Comparison of ENCODE assay signal across 20 cellular contexts in genomic region chr17:56424543-56425044, GRCh38.
DNase-seq lines count a peak whose midpoint lies in the region; ATAC-seq and TF ChIP-seq lines count a peak whose summit lies in the region.
"Had no signal": no experiment of that assay in that cellular context is flagged by ENCODE, and none has a peak within 500 bp of the region (broad histone marks: within the 10 kb centered on the region; RNA-seq: fewer than 3 reads in every experiment).

No MANE protein-coding gene starts in this region.

- no peaks in the 10 kb centered on the region for H3K36me3 ChIP-seq in KMS-11 (ENCODE audit: insufficient read depth)

- TF ChIP-seq CTCF in GM13977 (IDR thresholded peaks at IDR 0.05; ENCODE audit: extremely low read depth, insufficient read depth, missing control alignments) (no peak), KMS-11 (conservative IDR thresholded peaks at IDR 0.05; ENCODE audit: low read depth, low read length) (no peak)

- no peaks in the 10 kb centered on the region for H3K79me2 ChIP-seq in KMS-11 (ENCODE audit: insufficient read depth, low read depth)

- in situ Hi-C loops in GM13977 (cut with MboI; ENCODE audit: low pct_unique_long_range_greater_than_20kb, low sequenced_read_pairs, unreplicated experiment): no loop called here

- H4K20me1 ChIP-seq in KMS-11 (ENCODE audit: insufficient read depth): no peaks in the 10 kb centered on the region

- no peak for TF ChIP-seq POLR2A in erythroblast (IDR thresholded peaks at IDR 0.05; ENCODE audit: low read length)

- peaks cover 7% of the 10 kb centered on the region for H3K4me1 Mint-ChIP-seq in activated T-cell treated with anti-CD3 and anti-CD28 coated beads, Interleukin-2, amount 50 U/mL, for 4 hours (ENCODE audit: low read depth)
- peaks cover 21% of the 10 kb centered on the region for H3K4me1 Mint-ChIP-seq in stimulated activated naive CD8-positive, alpha-beta T cell treated with anti-CD3 and anti-CD28 coated beads, Interleukin-15, Interleukin-2, amounts not matched to agents 100 ng/mL and 50 ng/mL, for 24 hours (ENCODE audit: low read depth)

- no peak overlapping the region for H3K9ac ChIP-seq in KMS-11

- H3K4me2 ChIP-seq in KMS-11: peak overlapping the region; percentile 9; the same call in 1 of the 2 replicates

- H3K27ac ChIP-seq in KMS-11: no peak overlapping the region

- no peak overlapping the region for H3K4me3 Mint-ChIP-seq in activated T-cell treated with anti-CD3 and anti-CD28 coated beads, Interleukin-2, amount 50 U/mL, for 4 hours
- no peak overlapping the region for H3K4me3 Mint-ChIP-seq in stimulated activated naive CD8-positive, alpha-beta T cell treated with anti-CD3 and anti-CD28 coated beads, Interleukin-15, Interleukin-2, amounts not matched to agents 100 ng/mL and 50 ng/mL, for 24 hours
- H3K4me3 Mint-ChIP-seq: CD14-positive monocyte, H9 had no signal

- H2AFZ ChIP-seq in KMS-11 (ENCODE audit: low read depth): no peak overlapping the region

- peak; percentile 66 to 69 for ATAC-seq in activated T-cell treated with anti-CD3 and anti-CD28 coated beads, Interleukin-2, amount 50 U/mL, for 4 hours
- ATAC-seq: Panc1 had no signal

- DNase-seq in activated T-cell treated with anti-CD3 and anti-CD28 coated beads, Interleukin-2, amount 50 U/mL, for 4 hours: no peak
- no peak for DNase-seq in activated T-cell treated with anti-CD3 and anti-CD28 coated beads, Interleukin-2, amount 50 U/mL, for 48 hours
- DNase-seq in GM13977 (ENCODE audit: low spot score) (peak; percentile 16), erythroblast (lab: John Stamatoyannopoulos, UW) (no peak), DMS79 treated with DMSO at 0.1 percent for 48 hours (lab: John Stamatoyannopoulos, UW) (no peak)
- DNase-seq in effector CD8-positive, alpha-beta T cell (lab: John Stamatoyannopoulos, UW): no peak
- DNase-seq: COR-L47, DMS153, H9, IMR-90, MV-4-11, NCI-H1417 treated with DMSO at 0.1 percent for 48 hours, NCI-H2029 treated with DMSO at 0.1 percent for 48 hours, NCI-H510A, NCI-H82, SHP77 had no signal

- H3K27me3 ChIP-seq in KMS-11 (ENCODE audit: insufficient read depth, low read depth): no peaks in the 10 kb centered on the region

- peaks cover 12% of the 10 kb centered on the region for H3K4me1 ChIP-seq in KMS-11 (ENCODE audit: low read depth, poor library complexity, severe bottlenecking)

- peak overlapping the region; percentile 33 for H3K27ac Mint-ChIP-seq in stimulated activated naive CD8-positive, alpha-beta T cell treated with anti-CD3 and anti-CD28 coated beads, Interleukin-15, Interleukin-2, amounts not matched to agents 100 ng/mL and 50 ng/mL, for 24 hours
- H3K27ac Mint-ChIP-seq: CD14-positive monocyte, H9 had no signal

- no peaks in the 10 kb centered on the region for H3K9me3 Mint-ChIP-seq in activated T-cell treated with anti-CD3 and anti-CD28 coated beads, Interleukin-2, amount 50 U/mL, for 4 hours
- no peaks in the 10 kb centered on the region for H3K9me3 Mint-ChIP-seq in stimulated activated naive CD8-positive, alpha-beta T cell treated with anti-CD3 and anti-CD28 coated beads, Interleukin-15, Interleukin-2, amounts not matched to agents 100 ng/mL and 50 ng/mL, for 24 hours
- H3K9me3 Mint-ChIP-seq: CD14-positive monocyte, H9 had no signal

- no peaks in the 10 kb centered on the region for H3K36me3 Mint-ChIP-seq in activated T-cell treated with anti-CD3 and anti-CD28 coated beads, Interleukin-2, amount 50 U/mL, for 4 hours (ENCODE audit: insufficient read depth)
- H3K36me3 Mint-ChIP-seq in stimulated activated naive CD8-positive, alpha-beta T cell treated with anti-CD3 and anti-CD28 coated beads, Interleukin-15, Interleukin-2, amounts not matched to agents 100 ng/mL and 50 ng/mL, for 24 hours (ENCODE audit: low read depth): no peaks in the 10 kb centered on the region
- H3K36me3 Mint-ChIP-seq: CD14-positive monocyte had no signal

- H3K27me3 Mint-ChIP-seq in activated T-cell treated with anti-CD3 and anti-CD28 coated beads, Interleukin-2, amount 50 U/mL, for 4 hours (ENCODE audit: low read depth): peaks cover 8% of the 10 kb centered on the region
- H3K27me3 Mint-ChIP-seq in stimulated activated naive CD8-positive, alpha-beta T cell treated with anti-CD3 and anti-CD28 coated beads, Interleukin-15, Interleukin-2, amounts not matched to agents 100 ng/mL and 50 ng/mL, for 24 hours: peaks cover 17% of the 10 kb centered on the region

- H3K4me3 ChIP-seq in KMS-11 (IDR thresholded peaks at IDR 0.05; ENCODE audit: insufficient read depth, low read depth, low read length): no peak overlapping the region
